ENCODE assay signal across 24 cellular contexts in genomic region chr11:59416613-59417012, GRCh38. TPM values are rescaled to one million over a fixed set of nuclear protein-coding genes. Genes with fewer than 3 reads are reported as not detected.
DNase-seq lines count a peak whose midpoint lies in the region; ATAC-seq, FAIRE-seq and TF ChIP-seq lines count a peak whose summit lies in the region.
"Had no signal": no experiment of that assay in that cellular context is flagged by ENCODE, and none has a peak within 500 bp of the region (broad histone marks: within the 10 kb centered on the region; RNA-seq: fewer than 3 reads in every experiment).

No MANE protein-coding gene starts in this region.

- no peak for FAIRE-seq in pancreas (lab: Jason Lieb, UNC)
- FAIRE-seq: GM12878, H54 had no signal

- no peaks in the 10 kb centered on the region for H3K36me3 Mint-ChIP-seq in activated CD8-positive, alpha-beta T cell treated with anti-CD3 and anti-CD28 coated beads, Interleukin-2, amount 10 ng/mL, durations not matched to agents 7 days and 5 days (ENCODE audit: low read depth)
- H3K36me3 Mint-ChIP-seq in activated CD8-positive, alpha-beta T cell treated with anti-CD3 and anti-CD28 coated beads for 36 hours (ENCODE audit: low read depth): no peaks in the 10 kb centered on the region
- peaks cover 0 to 8% of the 10 kb centered on the region in 2 donors for H3K36me3 Mint-ChIP-seq in naive B cell
- H3K36me3 Mint-ChIP-seq in activated CD4-positive, alpha-beta T cell treated with anti-CD3 and anti-CD28 coated beads, Interleukin-2, amount 10 ng/mL, durations not matched to agents 24 days and 14 days (ENCODE audit: low read depth): no peaks in the 10 kb centered on the region
- H3K36me3 Mint-ChIP-seq: CD8-positive, alpha-beta memory T cell had no signal

- peaks cover 18% of the 10 kb centered on the region for H3K4me1 Mint-ChIP-seq in activated CD8-positive, alpha-beta T cell treated with anti-CD3 and anti-CD28 coated beads, Interleukin-2, amount 10 ng/mL, durations not matched to agents 7 days and 5 days (ENCODE audit: low read depth)
- H3K4me1 Mint-ChIP-seq in activated CD8-positive, alpha-beta T cell treated with anti-CD3 and anti-CD28 coated beads for 36 hours (ENCODE audit: low read depth): peaks cover 12% of the 10 kb centered on the region
- H3K4me1 Mint-ChIP-seq in naive B cell: peaks cover 44 to 49% (median 47%) of the 10 kb centered on the region in 3 donors
- H3K4me1 Mint-ChIP-seq in activated CD4-positive, alpha-beta T cell treated with anti-CD3 and anti-CD28 coated beads, Interleukin-2, amount 10 ng/mL, durations not matched to agents 24 days and 14 days: no peaks in the 10 kb centered on the region

- POLR2A ChIA-PET in activated CD8-positive, alpha-beta T cell treated with anti-CD3 and anti-CD28 coated beads, Interleukin-2, amount 10 ng/mL, durations not matched to agents 7 days and 5 days (lab: Charles Lee): no interaction called here
- POLR2A ChIA-PET in activated CD8-positive, alpha-beta T cell treated with anti-CD3 and anti-CD28 coated beads for 36 hours (lab: Charles Lee): no interaction called here

- no peak overlapping the region for H3K4me3 ChIP-seq in pancreas
- H3K4me3 ChIP-seq: GM12878, Peyer's patch had no signal

- WGBS in pancreas, 2 donors: 84 to 88% methylated on average over 5 of the region's 5 CpGs

- TF ChIP-seq CTCF in activated CD8-positive, alpha-beta T cell treated with anti-CD3 and anti-CD28 coated beads for 36 hours (IDR thresholded peaks at IDR 0.05): no peak
- TF ChIP-seq CTCF in pancreas (IDR thresholded peaks at IDR 0.05): no peak

- H3K27me3 ChIP-seq in pancreas: no peaks in the 10 kb centered on the region
- H3K27me3 ChIP-seq: Peyer's patch had no signal

- no peak overlapping the region for H3K4me3 Mint-ChIP-seq in activated CD8-positive, alpha-beta T cell treated with anti-CD3 and anti-CD28 coated beads, Interleukin-2, amount 10 ng/mL, durations not matched to agents 7 days and 5 days
- no peak overlapping the region for H3K4me3 Mint-ChIP-seq in activated CD8-positive, alpha-beta T cell treated with anti-CD3 and anti-CD28 coated beads for 36 hours
- H3K4me3 Mint-ChIP-seq in naive B cell: peak overlapping the region; percentile 31 to 85 (median 56)
- no peak overlapping the region for H3K4me3 Mint-ChIP-seq in activated CD4-positive, alpha-beta T cell treated with anti-CD3 and anti-CD28 coated beads, Interleukin-2, amount 10 ng/mL, durations not matched to agents 24 days and 14 days

- DNase-seq in activated CD8-positive, alpha-beta T cell treated with anti-CD3 and anti-CD28 coated beads, Interleukin-2, amount 10 ng/mL, durations not matched to agents 7 days and 5 days: no peak
- DNase-seq in activated CD8-positive, alpha-beta T cell treated with anti-CD3 and anti-CD28 coated beads for 36 hours: no peak
- DNase-seq in cerebellar cortex (ENCODE audit: low spot score): peak; percentile 8
- no peak for DNase-seq in naive B cell
- no peak for DNase-seq in activated CD4-positive, alpha-beta T cell treated with anti-CD3 and anti-CD28 coated beads, Interleukin-2, amount 10 ng/mL, durations not matched to agents 24 days and 14 days
- DNase-seq in pancreas: no peak
- no peak for DNase-seq in activated CD4-positive, CD25-positive, alpha-beta regulatory T cell treated with anti-CD3 and anti-CD28 coated beads, Interleukin-2, amount 50 U/mL, for 72 hours
- DNase-seq: 8988T; Calu3; Kasumi-1; NCI-H1092; NCI-H1436 treated with DMSO at 0.1 percent for 48 hours; NCI-H1930; NCI-H510A treated with DMSO at 0.1 percent for 48 hours; NCI-H748 treated with DMSO at 0.1 percent for 48 hours; NK-92 treated with Interleukin-12 subunit alpha and Interleukin-12 subunit beta, amount 100 ng/mL, for 24 hours had no signal

- intact Hi-C loops in activated CD8-positive, alpha-beta T cell treated with anti-CD3 and anti-CD28 coated beads for 36 hours (cut with micrococcal nuclease): no loop called here
- intact Hi-C loops in activated CD4-positive, alpha-beta T cell treated with anti-CD3 and anti-CD28 coated beads, Interleukin-2, amount 10 ng/mL, durations not matched to agents 24 days and 14 days (cut with micrococcal nuclease): no loop called here
- intact Hi-C loops in pancreas (cut with DNase I): no loop called here

- H3K27ac Mint-ChIP-seq in activated CD8-positive, alpha-beta T cell treated with anti-CD3 and anti-CD28 coated beads, Interleukin-2, amount 10 ng/mL, durations not matched to agents 7 days and 5 days: peak overlapping the region; percentile 40
- no peak overlapping the region for H3K27ac Mint-ChIP-seq in activated CD8-positive, alpha-beta T cell treated with anti-CD3 and anti-CD28 coated beads for 36 hours
- peak overlapping the region in 5 of 6 donors; percentile 20 to 96 (median 87) for H3K27ac Mint-ChIP-seq in naive B cell
- no peak overlapping the region for H3K27ac Mint-ChIP-seq in activated CD4-positive, alpha-beta T cell treated with anti-CD3 and anti-CD28 coated beads, Interleukin-2, amount 10 ng/mL, durations not matched to agents 24 days and 14 days
- H3K27ac Mint-ChIP-seq: CD8-positive, alpha-beta memory T cell had no signal

- H3K27me3 Mint-ChIP-seq in activated CD8-positive, alpha-beta T cell treated with anti-CD3 and anti-CD28 coated beads, Interleukin-2, amount 10 ng/mL, durations not matched to agents 7 days and 5 days (ENCODE audit: low read depth): peaks cover 16% of the 10 kb centered on the region
- H3K27me3 Mint-ChIP-seq in activated CD8-positive, alpha-beta T cell treated with anti-CD3 and anti-CD28 coated beads for 36 hours: peaks cover 13% of the 10 kb centered on the region
- H3K27me3 Mint-ChIP-seq in naive B cell: no peaks in the 10 kb centered on the region
- H3K27me3 Mint-ChIP-seq in activated CD4-positive, alpha-beta T cell treated with anti-CD3 and anti-CD28 coated beads, Interleukin-2, amount 10 ng/mL, durations not matched to agents 24 days and 14 days: peaks cover 20% of the 10 kb centered on the region

- H3K36me3 ChIP-seq in pancreas: no peaks in the 10 kb centered on the region
- H3K36me3 ChIP-seq: Peyer's patch had no signal

- no peaks in the 10 kb centered on the region for H3K9me3 Mint-ChIP-seq in activated CD8-positive, alpha-beta T cell treated with anti-CD3 and anti-CD28 coated beads, Interleukin-2, amount 10 ng/mL, durations not matched to agents 7 days and 5 days (ENCODE audit: insufficient read depth)
- no peaks in the 10 kb centered on the region for H3K9me3 Mint-ChIP-seq in activated CD8-positive, alpha-beta T cell treated with anti-CD3 and anti-CD28 coated beads for 36 hours
- H3K9me3 Mint-ChIP-seq in naive B cell: peaks cover 0 to 11% (median 7%) of the 10 kb centered on the region in 7 donors
- no peaks in the 10 kb centered on the region for H3K9me3 Mint-ChIP-seq in activated CD4-positive, alpha-beta T cell treated with anti-CD3 and anti-CD28 coated beads, Interleukin-2, amount 10 ng/mL, durations not matched to agents 24 days and 14 days

- ATAC-seq in activated CD8-positive, alpha-beta T cell treated with anti-CD3 and anti-CD28 coated beads, Interleukin-2, amount 10 ng/mL, durations not matched to agents 7 days and 5 days: no peak
- no peak for ATAC-seq in activated CD8-positive, alpha-beta T cell treated with anti-CD3 and anti-CD28 coated beads for 36 hours
- peak; percentile 30 to 37 for ATAC-seq in naive B cell (ENCODE audit: low read depth in 2 of 2)
- ATAC-seq in HG03354 (IDR thresholded peaks at IDR 0.05; ENCODE audit: poor library complexity, severe bottlenecking, unreplicated experiment): no peak
- ATAC-seq in pancreas: no peak
- ATAC-seq: GM12878, SK-N-SH treated with all-trans-retinoic acid at 6 μM for 48 hours had no signal

- H3K9me3 ChIP-seq in pancreas: no peaks in the 10 kb centered on the region
- H3K9me3 ChIP-seq: Peyer's patch had no signal

- CTCF ChIA-PET in activated CD8-positive, alpha-beta T cell treated with anti-CD3 and anti-CD28 coated beads, Interleukin-2, amount 10 ng/mL, durations not matched to agents 7 days and 5 days (lab: Charles Lee): no interaction called here
- CTCF ChIA-PET in activated CD8-positive, alpha-beta T cell treated with anti-CD3 and anti-CD28 coated beads for 36 hours (lab: Charles Lee): interaction anchor here (1.2 kb wide), 1 partner anchor 258 kb away, joined by 3 read pairs; no protein-coding TSS in a partner anchor

- no peaks in the 10 kb centered on the region for H3K4me1 ChIP-seq in pancreas
- H3K4me1 ChIP-seq: Peyer's patch had no signal

- H3K27ac ChIP-seq in pancreas: no peak overlapping the region
- H3K27ac ChIP-seq: C4-2B, Peyer's patch had no signal

RNA-seq across cellular contexts. Expression of gene OR5A2, which starts 9.6 kb away (rescaled TPM):
- not detected for total RNA-seq in activated CD8-positive, alpha-beta T cell treated with anti-CD3 and anti-CD28 coated beads, Interleukin-2, amount 10 ng/mL, durations not matched to agents 7 days and 5 days
- total RNA-seq in activated CD8-positive, alpha-beta T cell treated with anti-CD3 and anti-CD28 coated beads for 36 hours: not detected
- polyA plus RNA-seq in naive B cell (ENCODE audit: low read depth in 6 of 6) (not detected), pancreas (under 1 TPM in 1 of 2 donors, not detected in 1; under 0.01 TPM)
- total RNA-seq in activated CD4-positive, alpha-beta T cell treated with anti-CD3 and anti-CD28 coated beads, Interleukin-2, amount 10 ng/mL, durations not matched to agents 24 days and 14 days: not detected in 2 replicates
- not detected for total RNA-seq in pancreas
- total RNA-seq: Calu3; CD8-positive, alpha-beta memory T cell; GM12878; MCF 10A; Peyer's patch had no signal
- polyA plus RNA-seq: CD8-positive, alpha-beta memory T cell; GM12878 had no signal

RNA-seq across cellular contexts. Expression of gene OR5A1, which starts 19.7 kb away (rescaled TPM):
- not detected for total RNA-seq in activated CD8-positive, alpha-beta T cell treated with anti-CD3 and anti-CD28 coated beads, Interleukin-2, amount 10 ng/mL, durations not matched to agents 7 days and 5 days
- not detected for total RNA-seq in activated CD8-positive, alpha-beta T cell treated with anti-CD3 and anti-CD28 coated beads for 36 hours
- polyA plus RNA-seq in naive B cell (ENCODE audit: low read depth in 6 of 6) (not detected), pancreas (not detected)
- not detected in 2 replicates for total RNA-seq in activated CD4-positive, alpha-beta T cell treated with anti-CD3 and anti-CD28 coated beads, Interleukin-2, amount 10 ng/mL, durations not matched to agents 24 days and 14 days
- not detected for total RNA-seq in pancreas
- total RNA-seq: Calu3; CD8-positive, alpha-beta memory T cell; GM12878; MCF 10A; Peyer's patch had no signal
- polyA plus RNA-seq: CD8-positive, alpha-beta memory T cell; GM12878 had no signal

RNA-seq across cellular contexts. Expression of gene OR4D6, which starts 40.1 kb away (rescaled TPM):
- total RNA-seq in activated CD8-positive, alpha-beta T cell treated with anti-CD3 and anti-CD28 coated beads, Interleukin-2, amount 10 ng/mL, durations not matched to agents 7 days and 5 days: not detected
- total RNA-seq in activated CD8-positive, alpha-beta T cell treated with anti-CD3 and anti-CD28 coated beads for 36 hours: not detected
- polyA plus RNA-seq in naive B cell (ENCODE audit: low read depth in 6 of 6) (not detected), pancreas (not detected)
- not detected in 2 replicates for total RNA-seq in activated CD4-positive, alpha-beta T cell treated with anti-CD3 and anti-CD28 coated beads, Interleukin-2, amount 10 ng/mL, durations not matched to agents 24 days and 14 days
- total RNA-seq in pancreas: not detected
- total RNA-seq: Calu3; CD8-positive, alpha-beta memory T cell; GM12878; MCF 10A; Peyer's patch had no signal
- polyA plus RNA-seq: CD8-positive, alpha-beta memory T cell; GM12878 had no signal

RNA-seq across cellular contexts. Expression of gene OR4D10, which starts 56.5 kb away (rescaled TPM):
- not detected for total RNA-seq in activated CD8-positive, alpha-beta T cell treated with anti-CD3 and anti-CD28 coated beads, Interleukin-2, amount 10 ng/mL, durations not matched to agents 7 days and 5 days
- not detected for total RNA-seq in activated CD8-positive, alpha-beta T cell treated with anti-CD3 and anti-CD28 coated beads for 36 hours
- polyA plus RNA-seq in naive B cell (ENCODE audit: low read depth in 6 of 6) (not detected), pancreas (not detected)
- total RNA-seq in activated CD4-positive, alpha-beta T cell treated with anti-CD3 and anti-CD28 coated beads, Interleukin-2, amount 10 ng/mL, durations not matched to agents 24 days and 14 days: not detected in 2 replicates
- not detected for total RNA-seq in pancreas
- total RNA-seq: Calu3; CD8-positive, alpha-beta memory T cell; GM12878; MCF 10A; Peyer's patch had no signal
- polyA plus RNA-seq: CD8-positive, alpha-beta memory T cell; GM12878 had no signal

RNA-seq across cellular contexts. Expression of gene OR5AN1, which starts 57.9 kb away (rescaled TPM):
- total RNA-seq in activated CD8-positive, alpha-beta T cell treated with anti-CD3 and anti-CD28 coated beads, Interleukin-2, amount 10 ng/mL, durations not matched to agents 7 days and 5 days: not detected
- not detected for total RNA-seq in activated CD8-positive, alpha-beta T cell treated with anti-CD3 and anti-CD28 coated beads for 36 hours
- polyA plus RNA-seq in naive B cell (ENCODE audit: low read depth in 6 of 6): not detected
- total RNA-seq in activated CD4-positive, alpha-beta T cell treated with anti-CD3 and anti-CD28 coated beads, Interleukin-2, amount 10 ng/mL, durations not matched to agents 24 days and 14 days: not detected in 2 replicates
- not detected for total RNA-seq in pancreas
- polyA plus RNA-seq in pancreas: not detected
- total RNA-seq: Calu3; CD8-positive, alpha-beta memory T cell; GM12878; MCF 10A; Peyer's patch had no signal
- polyA plus RNA-seq: CD8-positive, alpha-beta memory T cell; GM12878 had no signal

Comparison
In these comparisons a context has a peak if more than half of its experiments do, and no peak if none do; other contexts are left out.
1. H3K27ac Mint-ChIP-seq: peak in activated CD8-positive, alpha-beta T cell treated with anti-CD3 and anti-CD28 coated beads, Interleukin-2, amount 10 ng/mL, durations not matched to agents 7 days and 5 days (single experiment) and naive B cell (5 of 6); none in activated CD8-positive, alpha-beta T cell treated with anti-CD3 and anti-CD28 coated beads for 36 hours (single experiment) and activated CD4-positive, alpha-beta T cell treated with anti-CD3 and anti-CD28 coated beads, Interleukin-2, amount 10 ng/mL, durations not matched to agents 24 days and 14 days (single experiment).
2. ATAC-seq: peak in naive B cell (2 of 2); none in activated CD8-positive, alpha-beta T cell treated with anti-CD3 and anti-CD28 coated beads, Interleukin-2, amount 10 ng/mL, durations not matched to agents 7 days and 5 days (single experiment), activated CD8-positive, alpha-beta T cell treated with anti-CD3 and anti-CD28 coated beads for 36 hours (single experiment), HG03354 (single experiment) and pancreas (0 of 4).
3. H3K4me3 Mint-ChIP-seq: peak in naive B cell (8 of 8); none in activated CD8-positive, alpha-beta T cell treated with anti-CD3 and anti-CD28 coated beads, Interleukin-2, amount 10 ng/mL, durations not matched to agents 7 days and 5 days (single experiment), activated CD8-positive, alpha-beta T cell treated with anti-CD3 and anti-CD28 coated beads for 36 hours (single experiment) and activated CD4-positive, alpha-beta T cell treated with anti-CD3 and anti-CD28 coated beads, Interleukin-2, amount 10 ng/mL, durations not matched to agents 24 days and 14 days (single experiment).